In the genomic region with DNA sequence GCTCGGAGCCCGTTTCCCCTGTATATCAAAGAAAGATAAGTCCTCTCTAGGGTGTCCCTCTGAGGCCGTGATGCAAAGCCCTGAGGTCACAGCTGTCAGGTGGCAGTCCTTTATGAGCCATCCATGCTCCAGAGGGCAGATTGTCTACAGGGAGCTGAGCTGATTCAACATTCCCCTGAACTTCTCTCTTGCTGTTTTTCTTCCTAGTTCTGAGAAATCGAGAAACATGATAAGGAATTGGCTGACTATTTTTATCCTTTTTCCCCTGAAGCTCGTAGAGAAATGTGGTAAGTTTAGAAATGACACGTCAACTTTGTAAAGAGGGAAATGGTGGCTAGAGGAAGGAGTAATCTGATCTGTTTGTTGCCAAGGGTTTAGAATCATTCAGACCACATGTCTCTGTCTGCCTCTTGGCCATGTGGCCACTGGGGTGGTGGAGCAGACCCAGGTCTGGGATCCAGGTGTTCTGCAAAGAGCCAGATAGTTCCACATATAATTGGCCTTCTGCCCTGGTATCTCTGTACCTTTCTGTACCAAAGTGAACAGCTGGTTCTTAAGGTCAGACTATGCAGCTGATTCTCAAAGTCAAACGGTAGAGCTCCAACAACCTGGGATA, we compare ENCODE assay signal across 2 cellular contexts.
TF ChIP-seq lines count a peak whose summit lies in the region.

No MANE protein-coding gene starts in this region.

TF ChIP-seq in H1, 55 proteins besides CTCF, POLR2A, EP300 and RAD21:
- TF ChIP-seq RBBP5 (IDR thresholded peaks at IDR 0.05; ENCODE audit: borderline replicate concordance, low read depth, low read length), result no peak
- TF ChIP-seq NANOG (IDR thresholded peaks at IDR 0.05; ENCODE audit: insufficient read depth, low read depth, low read length, poor library complexity, severe bottlenecking), result no peak
- no peak for TF ChIP-seq CEBPB (IDR thresholded peaks at IDR 0.05; ENCODE audit: low read depth, low read length)
- TF ChIP-seq SIN3A (conservative IDR thresholded peaks at IDR 0.05 in 1 of 2, IDR thresholded peaks at IDR 0.05 in 1 of 2; ENCODE audit: low read depth in 1 of 2, low read length in 2 of 2), result no peak
- no peak for TF ChIP-seq TEAD4 (IDR thresholded peaks at IDR 0.05; ENCODE audit: low read depth, low read length)
- no peak for TF ChIP-seq CHD1 (IDR thresholded peaks at IDR 0.05; ENCODE audit: low read depth, low read length)
- TF ChIP-seq RNF2 (IDR thresholded peaks at IDR 0.05; ENCODE audit: borderline replicate concordance, low read depth, low read length, missing control alignments, poor library complexity, severe bottlenecking), result no peak
- no peak for TF ChIP-seq MAFK (IDR thresholded peaks at IDR 0.05; ENCODE audit: low read depth, low read length)
- no peak for TF ChIP-seq HDAC6 (IDR thresholded peaks at IDR 0.05; ENCODE audit: low read depth, low read length)
- no peak for TF ChIP-seq SP1 (IDR thresholded peaks at IDR 0.05; ENCODE audit: low read depth, low read length)
- TF ChIP-seq HDAC2 (IDR thresholded peaks at IDR 0.05; ENCODE audit: borderline replicate concordance in 1 of 2, low read depth in 2 of 2, low read length in 2 of 2), result no peak
- no peak for TF ChIP-seq TAF7 (optimal IDR thresholded peaks at IDR 0.05; ENCODE audit: borderline replicate concordance, low read depth, low read length)
TF ChIP-seq in H1: peak in this region for 0.

TF ChIP-seq in HEK293T, 16 proteins besides CTCF, POLR2A, EP300 and RAD21:
- no peak for TF ChIP-seq HDGF (IDR thresholded peaks at IDR 0.05; ENCODE audit: borderline replicate concordance)
- TF ChIP-seq NFRKB (IDR thresholded peaks at IDR 0.05), result no peak
- no peak for TF ChIP-seq ELF4 (IDR thresholded peaks at IDR 0.05)
- TF ChIP-seq TARDBP (IDR thresholded peaks at IDR 0.05), result no peak
- no peak for TF ChIP-seq CTBP1 (IDR thresholded peaks at IDR 0.05; ENCODE audit: borderline replicate concordance)
- no peak for TF ChIP-seq PKNOX1 (IDR thresholded peaks at IDR 0.05)
- no peak for TF ChIP-seq FOXK2 (IDR thresholded peaks at IDR 0.05)
- TF ChIP-seq SUZ12 (IDR thresholded peaks at IDR 0.05), result no peak
- no peak for TF ChIP-seq LEF1 (IDR thresholded peaks at IDR 0.05; ENCODE audit: borderline replicate concordance)
- no peak for TF ChIP-seq FOXM1 (IDR thresholded peaks at IDR 0.05; ENCODE audit: borderline replicate concordance)
- TF ChIP-seq FOXA1 (IDR thresholded peaks at IDR 0.05), result no peak
